In genomic region chr1:58931024-58931423, GRCh38 we compare ENCODE assay signal across 28 cellular contexts.
"Had no signal": no experiment of that assay in that cellular context is flagged by ENCODE, and none has a peak within 500 bp of the region (broad histone marks: within the 10 kb centered on the region; RNA-seq: fewer than 3 reads in every experiment).

No MANE protein-coding gene starts in this region.

- DNase-seq: activated CD4-positive, alpha-beta T cell treated with anti-CD3 and anti-CD28 coated beads for 36 hours; activated CD4-positive, alpha-beta T cell treated with anti-CD3 and anti-CD28 coated beads, Interleukin-2, amount 50 U/mL, for 4 hours; activated CD4-positive, CD25-positive, alpha-beta regulatory T cell; activated CD8-positive, alpha-beta memory T cell treated with anti-CD3 and anti-CD28 coated beads, Interleukin-2, amount 50 U/mL, for 4 hours; activated gamma-delta T cell; activated naive CD4-positive, alpha-beta T cell treated with anti-CD3 and anti-CD28 coated beads, Interleukin-2, amount 10 ng/mL, durations not matched to agents 7 days and 5 days; activated naive CD8-positive, alpha-beta T cell treated with anti-CD3 and anti-CD28 coated beads, Interleukin-2, amount 10 ng/mL, durations not matched to agents 7 days and 5 days; activated T-cell treated with anti-CD3 and anti-CD28 coated beads, Interleukin-2, amount 50 U/mL, for 1 hour; brain microvascular endothelial cell; caudate nucleus; cortex of kidney; head of caudate nucleus; hippocampal formation; kidney; left colon; midbrain; naive thymus-derived CD4-positive, alpha-beta T cell; ovary; retina; sigmoid colon; small intestine; stimulated activated CD4-positive, alpha-beta T cell treated with anti-CD3 and anti-CD28 coated beads, Interleukin-4, amount 100 ng/mL, for 24 hours; stimulated activated naive CD8-positive, alpha-beta T cell treated with anti-CD3 and anti-CD28 coated beads, Interleukin-15, amount 100 ng/mL, for 72 hours; tibial artery had no signal

- H3K27ac ChIP-seq: brain microvascular endothelial cell, ovary, prostate gland, sigmoid colon, tibial artery had no signal

- H3K27ac Mint-ChIP-seq: activated CD4-positive, alpha-beta T cell treated with anti-CD3 and anti-CD28 coated beads for 36 hours; activated naive CD4-positive, alpha-beta T cell treated with anti-CD3 and anti-CD28 coated beads, Interleukin-2, amount 10 ng/mL, durations not matched to agents 7 days and 5 days; activated naive CD8-positive, alpha-beta T cell treated with anti-CD3 and anti-CD28 coated beads, Interleukin-2, amount 10 ng/mL, durations not matched to agents 7 days and 5 days; stimulated activated memory B cell treated with anti-CD40 and anti-IgM and Interleukin-4, amounts not matched to agents 10 μg/mL and 1 μg/mL and 100 μg/mL, for 72 hours had no signal

- H3K36me3 Mint-ChIP-seq: stimulated activated memory B cell treated with anti-CD40 and anti-IgM and Interleukin-4, amounts not matched to agents 10 μg/mL and 1 μg/mL and 100 μg/mL, for 72 hours had no signal

- H3K9me3 Mint-ChIP-seq: stimulated activated memory B cell treated with anti-CD40 and anti-IgM and Interleukin-4, amounts not matched to agents 10 μg/mL and 1 μg/mL and 100 μg/mL, for 72 hours; stimulated activated naive CD8-positive, alpha-beta T cell treated with anti-CD3 and anti-CD28 coated beads, Interleukin-15, amount 100 ng/mL, for 72 hours had no signal

- FAIRE-seq: astrocyte, endothelial cell of umbilical vein, kidney, small intestine had no signal

- H3K9me3 ChIP-seq: ovary, prostate gland, sigmoid colon, tibial artery had no signal

- H3K4me3 Mint-ChIP-seq: activated CD4-positive, alpha-beta T cell treated with anti-CD3 and anti-CD28 coated beads for 36 hours; activated naive CD4-positive, alpha-beta T cell treated with anti-CD3 and anti-CD28 coated beads, Interleukin-2, amount 10 ng/mL, durations not matched to agents 7 days and 5 days; activated naive CD8-positive, alpha-beta T cell treated with anti-CD3 and anti-CD28 coated beads, Interleukin-2, amount 10 ng/mL, durations not matched to agents 7 days and 5 days; naive thymus-derived CD4-positive, alpha-beta T cell; stimulated activated memory B cell treated with anti-CD40 and anti-IgM and Interleukin-4, amounts not matched to agents 10 μg/mL and 1 μg/mL and 100 μg/mL, for 72 hours; stimulated activated naive CD8-positive, alpha-beta T cell treated with anti-CD3 and anti-CD28 coated beads, Interleukin-15, amount 100 ng/mL, for 72 hours had no signal

- H3K27me3 ChIP-seq: brain microvascular endothelial cell, ovary, sigmoid colon, tibial artery had no signal

- ATAC-seq: activated CD4-positive, alpha-beta T cell treated with anti-CD3 and anti-CD28 coated beads for 36 hours; left colon; naive thymus-derived CD4-positive, alpha-beta T cell; stimulated activated memory B cell treated with anti-CD40 and anti-IgM and Interleukin-4, amounts not matched to agents 10 μg/mL and 1 μg/mL and 100 μg/mL, for 72 hours; stimulated activated naive CD8-positive, alpha-beta T cell treated with anti-CD3 and anti-CD28 coated beads, Interleukin-15, amount 100 ng/mL, for 72 hours had no signal

- H3K36me3 ChIP-seq: brain microvascular endothelial cell, ovary, prostate gland, sigmoid colon, tibial artery had no signal

- H3K4me3 ChIP-seq: ovary, prostate gland, sigmoid colon, tibial artery had no signal

- H3K27me3 Mint-ChIP-seq: activated CD4-positive, alpha-beta T cell treated with anti-CD3 and anti-CD28 coated beads for 36 hours; stimulated activated memory B cell treated with anti-CD40 and anti-IgM and Interleukin-4, amounts not matched to agents 10 μg/mL and 1 μg/mL and 100 μg/mL, for 72 hours had no signal
